In the genomic region with DNA sequence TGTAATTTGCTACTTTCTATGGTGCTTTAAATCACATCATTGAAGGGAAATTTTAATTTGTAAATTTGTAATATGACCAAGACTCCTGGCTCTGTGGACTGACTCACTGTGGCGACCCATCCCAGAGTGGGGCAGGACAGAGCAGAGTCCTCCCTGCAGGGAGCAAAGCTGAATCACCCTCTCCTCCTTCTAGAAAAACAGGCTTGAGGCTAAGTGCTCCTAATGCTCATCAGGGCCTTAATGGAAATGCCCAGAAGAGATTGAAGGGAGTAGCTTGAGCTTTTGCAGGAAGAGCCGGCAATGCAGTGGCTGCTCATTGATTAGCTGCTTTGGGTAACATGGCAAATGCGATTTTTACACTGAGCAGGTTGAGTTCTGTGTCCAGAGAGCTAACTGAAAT, we compare ENCODE assay signal across 17 cellular contexts. TPM values are rescaled to one million over a fixed set of nuclear protein-coding genes. Genes with fewer than 3 reads are reported as not detected.
DNase-seq lines count a peak whose midpoint lies in the region; ATAC-seq, FAIRE-seq and TF ChIP-seq lines count a peak whose summit lies in the region.
"Had no signal": no experiment of that assay in that cellular context is flagged by ENCODE, and none has a peak within 500 bp of the region (broad histone marks: within the 10 kb centered on the region; RNA-seq: fewer than 3 reads in every experiment).

No MANE protein-coding gene starts in this region.

- no peak for TF ChIP-seq EP300 in HepG2 (IDR thresholded peaks at IDR 0.05; ENCODE audit: low read depth in 2 of 2, low read length in 2 of 2)
- TF ChIP-seq EP300 in HepG2 (CRISPR knock-in tag; IDR thresholded peaks at IDR 0.05; ENCODE audit: borderline replicate concordance) = no peak

- H3K9ac ChIP-seq in HepG2 (ENCODE audit: insufficient read depth, low read depth, low read length) = no peak overlapping the region

- DNase-seq in Caco-2 (no peak), MG63 (peak; percentile 82), cardiac fibroblast (ENCODE audit: low read depth in 2 of 2) (peak; percentile 16 to 62), HepG2 (ENCODE audit: low spot score) (no peak), heart left ventricle (no peak), KBM-7 (no peak), cerebellar cortex (ENCODE audit: low spot score) (no peak)
- no peak for DNase-seq in CD4-positive, alpha-beta memory T cell
- DNase-seq: activated CD8-positive, alpha-beta T cell treated with anti-CD3 and anti-CD28 coated beads, Interleukin-2, amount 10 ng/mL, durations not matched to agents 7 days and 5 days; activated gamma-delta T cell treated with Interleukin-2 at 50 U/mL for 16 hours; central memory CD4-positive, alpha-beta T cell; DMS153; midbrain; NCI-H1436; NCI-H526 treated with DMSO at 0.1 percent for 48 hours; SIG-M5; upper lobe of right lung had no signal

- no peaks in the 10 kb centered on the region for H3K79me2 ChIP-seq in HepG2 (ENCODE audit: insufficient read depth, low read length)

- FAIRE-seq in HepG2 (lab: Jason Lieb, UNC) = no peak

- no peak overlapping the region for H2AFZ ChIP-seq in HepG2 (ENCODE audit: low read length)

- no peaks in the 10 kb centered on the region for H3K27me3 Mint-ChIP-seq in Caco-2 (ENCODE audit: insufficient read depth, unreplicated experiment)
- peaks cover 0 to 1% of the 10 kb centered on the region in 2 donors for H3K27me3 Mint-ChIP-seq in CD4-positive, alpha-beta memory T cell

- H3K4me1 ChIP-seq in Caco-2 (peaks cover 94% of the 10 kb centered on the region), HepG2 (ENCODE audit: insufficient read depth, low read length) (peaks cover 60% of the 10 kb centered on the region), heart left ventricle (peaks cover 0 to 37% (median 12%) of the 10 kb centered on the region in 12 donors)
- no peaks in the 10 kb centered on the region for H3K4me1 ChIP-seq in CD4-positive, alpha-beta memory T cell (ENCODE audit: insufficient read depth, low read length)

- H3K27ac ChIP-seq in HepG2 (ENCODE audit: extremely low read length, insufficient read depth, low read length) (peak overlapping the region; percentile 2), heart left ventricle (no peak overlapping the region)
- no peak overlapping the region for H3K27ac ChIP-seq in CD4-positive, alpha-beta memory T cell (ENCODE audit: low read depth, low read length)
- H3K27ac ChIP-seq: upper lobe of right lung had no signal

- TF ChIP-seq CTCF in Caco-2 (IDR thresholded peaks at IDR 0.05; ENCODE audit: insufficient read depth in 1 of 2, low read depth in 1 of 2, low read length in 1 of 2, severe bottlenecking in 1 of 2, unreplicated experiment in 1 of 2) = no peak
- TF ChIP-seq CTCF in cardiac fibroblast (IDR thresholded peaks at IDR 0.05; ENCODE audit: low read depth, low read length) = no peak
- no peak for TF ChIP-seq CTCF in HepG2 (CRISPR knock-in tag; IDR thresholded peaks at IDR 0.05)
- TF ChIP-seq CTCF in heart left ventricle (IDR thresholded peaks at IDR 0.05) = no peak

- H4K20me1 ChIP-seq in HepG2 (ENCODE audit: insufficient read depth, low read length) = no peaks in the 10 kb centered on the region

- ATAC-seq in HepG2 = peak; percentile 51; the same call in 2 of the 3 replicates
- no peak for ATAC-seq in heart left ventricle
- ATAC-seq: activated CD8-positive, alpha-beta T cell treated with anti-CD3 and anti-CD28 coated beads, Interleukin-2, amount 10 ng/mL, durations not matched to agents 7 days and 5 days; upper lobe of right lung had no signal

- no peaks in the 10 kb centered on the region for H3K9me3 Mint-ChIP-seq in Caco-2 (ENCODE audit: unreplicated experiment)
- no peaks in the 10 kb centered on the region for H3K9me3 Mint-ChIP-seq in CD4-positive, alpha-beta memory T cell

- BruUV-seq in Caco-2 (replicated peaks; lab: Mats Ljungman, UMichigan) (no TSS peak), HepG2 (replicated peaks; lab: Mats Ljungman, UMichigan) (no TSS peak)

- H3K36me3 ChIP-seq in Caco-2 (ENCODE audit: control insufficient read depth, insufficient read depth, low read length) (no peaks in the 10 kb centered on the region), MG63 (peaks cover 16% of the 10 kb centered on the region), HepG2 (replicated peaks in 1 of 2; ENCODE audit: control insufficient read depth in 1 of 2, insufficient read depth in 2 of 2, low read length in 2 of 2) (peaks cover 1 to 4% of the 10 kb centered on the region in 2 experiments; a peak in 1 of 5 replicates), heart left ventricle (peaks cover 0 to 15% (median 10%) of the 10 kb centered on the region in 9 donors)
- peaks cover 8% of the 10 kb centered on the region for H3K36me3 ChIP-seq in CD4-positive, alpha-beta memory T cell (ENCODE audit: insufficient read depth, low read length)

- H3K4me3 ChIP-seq in Caco-2 (ENCODE audit: low read depth, low read length) (no peak overlapping the region), MG63 (no peak overlapping the region), cardiac fibroblast (replicated peaks in 1 of 2; ENCODE audit: low read depth in 2 of 2, low read length in 2 of 2) (no peak overlapping the region), HepG2 (replicated peaks in 1 of 3; ENCODE audit: insufficient read depth in 1 of 3, low read depth in 2 of 3, low read length in 3 of 3) (no peak overlapping the region), heart left ventricle (no peak overlapping the region)
- no peak overlapping the region for H3K4me3 ChIP-seq in CD4-positive, alpha-beta memory T cell (ENCODE audit: low read length in 2 of 2)
- H3K4me3 ChIP-seq: upper lobe of right lung had no signal

- WGBS in HepG2 (ENCODE audit: low lambda C conversion rate) = 62% methylated on average over 3 of the region's 3 CpGs
- 90 to 95% (median 92%) methylated on average over 3 of the region's 3 CpGs for WGBS in heart left ventricle, 4 donors

- in situ Hi-C loops in HepG2 (cut with HindIII; ENCODE audit: extremely low pct_ligation_motif_present, low pct_unique_long_range_greater_than_20kb) = no loop called here
- in situ Hi-C loops in KBM-7 (cut with MboI; ENCODE audit: low pct_unique_long_range_greater_than_20kb, low sequenced_read_pairs) = no loop called here

- peak overlapping the region; percentile 56 for H3K4me3 Mint-ChIP-seq in Caco-2 (ENCODE audit: unreplicated experiment)
- H3K4me3 Mint-ChIP-seq in CD4-positive, alpha-beta memory T cell = no peak overlapping the region
- H3K4me3 Mint-ChIP-seq: activated CD8-positive, alpha-beta T cell treated with anti-CD3 and anti-CD28 coated beads, Interleukin-2, amount 10 ng/mL, durations not matched to agents 7 days and 5 days had no signal

- CTCF ChIA-PET in Caco-2 (lab: Charles Lee) = interaction anchor here (1.2 to 2.5 kb wide), 4 partner anchors 9 to 25 kb away, joined by 3 to 19 read pairs (median 8); no protein-coding TSS in a partner anchor
- CTCF ChIA-PET in HepG2 (lab: Yijun Ruan, JAX; ENCODE audit: low intra/inter-chr PET ratio, low total read pairs) = no interaction called here
- CTCF ChIA-PET in CD4-positive, alpha-beta memory T cell (lab: Charles Lee; ENCODE audit: partially characterized antibody) = interaction anchor here (0.9 to 4.0 kb wide), 5 partner anchors 9 to 58 kb away, joined by 3 to 31 read pairs (median 4); no protein-coding TSS in a partner anchor

- H3K27ac Mint-ChIP-seq in Caco-2 (ENCODE audit: unreplicated experiment) = peak overlapping the region; percentile 85
- no peak overlapping the region for H3K27ac Mint-ChIP-seq in CD4-positive, alpha-beta memory T cell
- H3K27ac Mint-ChIP-seq: activated CD8-positive, alpha-beta T cell treated with anti-CD3 and anti-CD28 coated beads, Interleukin-2, amount 10 ng/mL, durations not matched to agents 7 days and 5 days had no signal

- H3K4me2 ChIP-seq in HepG2 (ENCODE audit: low read depth, low read length) = no peak overlapping the region

- peaks cover 71% of the 10 kb centered on the region for H3K4me1 Mint-ChIP-seq in Caco-2 (ENCODE audit: low read depth, unreplicated experiment)
- H3K4me1 Mint-ChIP-seq in CD4-positive, alpha-beta memory T cell = peaks cover 10 to 16% (median 13%) of the 10 kb centered on the region in 4 donors

- intact Hi-C loops in Caco-2 (cut with micrococcal nuclease; ENCODE audit: unreplicated experiment) = loop anchor here (1.0 kb wide), 1 partner anchor 11 kb away; no protein-coding TSS in a partner anchor
- intact Hi-C loops in HepG2 (cut with micrococcal nuclease; ENCODE audit: unreplicated experiment) = loop anchor here (2.0 kb wide), 1 partner anchor 14 kb away; no protein-coding TSS in a partner anchor
- intact Hi-C loops in CD4-positive, alpha-beta memory T cell (cut with micrococcal nuclease) = no loop called here
- intact Hi-C loops in heart left ventricle (cut with DNase I) = no loop called here

- no peak for TF ChIP-seq RAD21 in HepG2 (CRISPR knock-in tag; IDR thresholded peaks at IDR 0.05)

- H3K27me3 ChIP-seq in Caco-2 (replicated peaks; ENCODE audit: control insufficient read depth, insufficient read depth, low read length) (no peaks in the 10 kb centered on the region), MG63 (no peaks in the 10 kb centered on the region), HepG2 (ENCODE audit: control insufficient read depth in 1 of 2, insufficient read depth in 2 of 2, low read length in 2 of 2) (no peaks in the 10 kb centered on the region), heart left ventricle (no peaks in the 10 kb centered on the region)
- no peaks in the 10 kb centered on the region for H3K27me3 ChIP-seq in CD4-positive, alpha-beta memory T cell (ENCODE audit: insufficient read depth, low read length)
- H3K27me3 ChIP-seq: upper lobe of right lung had no signal

- peaks cover 68% of the 10 kb centered on the region for H3K36me3 Mint-ChIP-seq in Caco-2 (ENCODE audit: insufficient read depth, unreplicated experiment)
- peaks cover 16 to 20% of the 10 kb centered on the region in 2 donors for H3K36me3 Mint-ChIP-seq in CD4-positive, alpha-beta memory T cell

- POLR2A ChIA-PET in Caco-2 (lab: Charles Lee) (interaction anchor here (0.7 to 5.2 kb wide), 5 partner anchors 9 to 40 kb away, joined by 3 to 80 read pairs (median 5); a partner anchor contains a TSS), HepG2 (lab: Yijun Ruan, JAX) (interaction anchor here (2.1 to 3.8 kb wide), 2 partner anchors 16 to 68 kb away, joined by 7 to 19 read pairs; a partner anchor contains a TSS)
- POLR2A ChIA-PET in CD4-positive, alpha-beta memory T cell (lab: Charles Lee; ENCODE audit: partially characterized antibody) = interaction anchor here (1.0 to 3.4 kb wide), 2 partner anchors 16 to 60 kb away, joined by 3 to 12 read pairs; a partner anchor contains a TSS

- TF ChIP-seq POLR2A in HepG2 (IDR thresholded peaks at IDR 0.05; ENCODE audit: insufficient read depth in 1 of 2, low read depth in 2 of 2, low read length in 2 of 2) = no peak
- no peak for TF ChIP-seq POLR2A in heart left ventricle (IDR thresholded peaks at IDR 0.05)

- H3K9me3 ChIP-seq in Caco-2 (no peaks in the 10 kb centered on the region), MG63 (no peaks in the 10 kb centered on the region), HepG2 (ENCODE audit: low read length) (no peaks in the 10 kb centered on the region), heart left ventricle (no peaks in the 10 kb centered on the region)
- no peaks in the 10 kb centered on the region for H3K9me3 ChIP-seq in CD4-positive, alpha-beta memory T cell (ENCODE audit: control insufficient read depth in 1 of 2, low read length in 2 of 2)
- H3K9me3 ChIP-seq: upper lobe of right lung had no signal

RNA-seq across cellular contexts. Expression of a gene that starts 16.8 kb away (rescaled TPM):
- total RNA-seq in Caco-2 (2022) = 2,143 and 2,154 TPM in 2 replicates
- total RNA-seq in MG63 (2014; rRNA removed; shearing (Covaris generic); ENCODE audit: low replicate concordance) = 213 and 271 TPM in 2 replicates
- total RNA-seq in HepG2 (2016; rRNA removed; fragmentation: Illumina TruSeq; extraction: Trizol) = 16.8 and 25.6 TPM in 2 replicates
- total RNA-seq in HepG2 (2016; cell fraction: cytosol; rRNA removed; fragmentation: Illumina TruSeq; extraction: Trizol; ENCODE audit: low read depth) = 11.2 and 14.8 TPM in 2 replicates
- total RNA-seq in HepG2 (2016; cell fraction: insoluble cytoplasmic fraction; rRNA removed; fragmentation: Illumina TruSeq; extraction: Trizol) = 16.6 and 20.0 TPM in 2 replicates
- 11.0 and 15.4 TPM in 2 replicates for total RNA-seq in HepG2 (2016; cell fraction: membrane; rRNA removed; fragmentation: Illumina TruSeq; extraction: Trizol)
- total RNA-seq in HepG2 (2016; cell fraction: nucleus; rRNA removed; fragmentation: Illumina TruSeq; extraction: Trizol) = 9.2 and 9.3 TPM in 2 replicates
- 21.2 and 28.7 TPM in 2 replicates for polyA plus RNA-seq in HepG2 (2011; rRNA removed)
- polyA plus RNA-seq in HepG2 (2011; cell fraction: cytosol; rRNA removed) = 20.0 and 23.9 TPM in 2 replicates
- 4.5 and 6.8 TPM in 2 replicates for polyA plus RNA-seq in HepG2 (2011; cell fraction: nucleus; rRNA removed)
- polyA plus RNA-seq in HepG2 (2012) = 83.4 and 162 TPM in 2 replicates
- 40.3 and 56.7 TPM in 2 replicates for polyA plus RNA-seq in HepG2 (2016; cell fraction: cytosol; fragmentation: Illumina TruSeq; extraction: Trizol; ENCODE audit: low read depth)
- polyA plus RNA-seq in HepG2 (2016; cell fraction: insoluble cytoplasmic fraction; fragmentation: Illumina TruSeq; extraction: Trizol; ENCODE audit: low read depth) = 59.5 and 63.7 TPM in 2 replicates
- polyA plus RNA-seq in HepG2 (2016; cell fraction: membrane; fragmentation: Illumina TruSeq; extraction: Trizol; ENCODE audit: low read depth) = 33.3 and 43.6 TPM in 2 replicates
- 26.6 and 31.6 TPM in 2 replicates for polyA plus RNA-seq in HepG2 (2016; cell fraction: nucleus; fragmentation: Illumina TruSeq; extraction: Trizol; ENCODE audit: insufficient read depth, low read depth)
- 10.2 and 42.1 TPM in 2 replicates for polyA minus RNA-seq in HepG2 (2011; rRNA and poly(A)+ RNA removed; ENCODE audit: low replicate concordance)
- 51.8 and 64.0 TPM in 2 replicates for polyA minus RNA-seq in HepG2 (2011; cell fraction: cytosol; rRNA and poly(A)+ RNA removed)
- 12.5 and 18.9 TPM in 2 replicates for polyA minus RNA-seq in HepG2 (2011; cell fraction: nucleus; rRNA and poly(A)+ RNA removed)
- total RNA-seq in CD4-positive, alpha-beta memory T cell = 100 to 1,000 TPM; 218 to 231 TPM
- polyA plus RNA-seq in CD4-positive, alpha-beta memory T cell = 1,000 to 10,000 TPM in 1 of 2 donors, 100 to 1,000 TPM in 1; 855 to 1,427 TPM
- 100 to 1,000 TPM in 7 of 9 donors, 10 to 100 TPM in 2; 55.5 to 403 (median 156) TPM for total RNA-seq in heart left ventricle
- polyA plus RNA-seq in heart left ventricle = 100 to 1,000 TPM; 258 to 387 TPM

RNA-seq across cellular contexts. Expression of a gene that starts 59.9 kb away (rescaled TPM):
- total RNA-seq in Caco-2 (2022) (364 and 408 TPM in 2 replicates), HepG2 (2016; rRNA removed; fragmentation: Illumina TruSeq; extraction: Trizol) (5.9 and 6.6 TPM in 2 replicates), heart left ventricle (100 to 1,000 TPM in 4 of 9 donors, 10 to 100 TPM in 5; 44.9 to 368 (median 80.7) TPM)
- total RNA-seq in MG63 (2014; rRNA removed; shearing (Covaris generic); ENCODE audit: low replicate concordance) = 347 and 507 TPM in 2 replicates
- 1.3 and 3.2 TPM in 2 replicates for total RNA-seq in HepG2 (2016; cell fraction: cytosol; rRNA removed; fragmentation: Illumina TruSeq; extraction: Trizol; ENCODE audit: low read depth)
- total RNA-seq in HepG2 (2016; cell fraction: insoluble cytoplasmic fraction; rRNA removed; fragmentation: Illumina TruSeq; extraction: Trizol) = 4.3 and 7.0 TPM in 2 replicates
- total RNA-seq in HepG2 (2016; cell fraction: membrane; rRNA removed; fragmentation: Illumina TruSeq; extraction: Trizol) = 3.4 and 3.6 TPM in 2 replicates
- total RNA-seq in HepG2 (2016; cell fraction: nucleus; rRNA removed; fragmentation: Illumina TruSeq; extraction: Trizol) = 1.3 and 2.0 TPM in 2 replicates
- polyA plus RNA-seq in HepG2 (2011; rRNA removed) (32.5 and 34.4 TPM in 2 replicates), heart left ventricle (100 to 1,000 TPM; 179 to 571 TPM)
- polyA plus RNA-seq in HepG2 (2011; cell fraction: cytosol; rRNA removed) = 34.2 and 35.0 TPM in 2 replicates
- 3.5 and 6.0 TPM in 2 replicates for polyA plus RNA-seq in HepG2 (2011; cell fraction: nucleus; rRNA removed)
- polyA plus RNA-seq in HepG2 (2012) = 12.4 and 19.5 TPM in 2 replicates
- polyA plus RNA-seq in HepG2 (2016; cell fraction: cytosol; fragmentation: Illumina TruSeq; extraction: Trizol; ENCODE audit: low read depth) = 10.8 and 13.7 TPM in 2 replicates
- 24.8 and 27.8 TPM in 2 replicates for polyA plus RNA-seq in HepG2 (2016; cell fraction: insoluble cytoplasmic fraction; fragmentation: Illumina TruSeq; extraction: Trizol; ENCODE audit: low read depth)
- 11.2 and 13.6 TPM in 2 replicates for polyA plus RNA-seq in HepG2 (2016; cell fraction: membrane; fragmentation: Illumina TruSeq; extraction: Trizol; ENCODE audit: low read depth)
- 8.1 and 10.6 TPM in 2 replicates for polyA plus RNA-seq in HepG2 (2016; cell fraction: nucleus; fragmentation: Illumina TruSeq; extraction: Trizol; ENCODE audit: insufficient read depth, low read depth)
- 24.1 and 1,581 TPM in 2 replicates for polyA minus RNA-seq in HepG2 (2011; rRNA and poly(A)+ RNA removed; ENCODE audit: low replicate concordance)
- polyA minus RNA-seq in HepG2 (2011; cell fraction: cytosol; rRNA and poly(A)+ RNA removed) = 14.6 and 16.4 TPM in 2 replicates
- polyA minus RNA-seq in HepG2 (2011; cell fraction: nucleus; rRNA and poly(A)+ RNA removed) = 5.2 and 6.7 TPM in 2 replicates
- total RNA-seq in CD4-positive, alpha-beta memory T cell = 100 to 1,000 TPM; 239 to 247 TPM
- polyA plus RNA-seq in CD4-positive, alpha-beta memory T cell = 1,000 to 10,000 TPM in 1 of 2 donors, 100 to 1,000 TPM in 1; 610 to 1,204 TPM

Comparison
In these comparisons a context has a peak if more than half of its experiments do, and no peak if none do; other contexts are left out.
1. DNase-seq: peak in MG63 (single experiment) and cardiac fibroblast (2 of 2); none in Caco-2 (0 of 2), HepG2 (single experiment), CD4-positive, alpha-beta memory T cell (0 of 5), heart left ventricle (0 of 5), KBM-7 (single experiment) and cerebellar cortex (single experiment).
2. RNA of a gene that starts 59.9 kb away (total RNA-seq): 364 to 408 TPM in Caco-2, 347 to 507 TPM in MG63, 239 to 247 TPM in CD4-positive, alpha-beta memory T cell and 44.9 to 368 TPM in heart left ventricle; 1.3 to 7.0 TPM in HepG2; every median in the first group is over 4 times any median in the second.
3. intact Hi-C loops: an anchor here in Caco-2 (1.0 kb wide) and HepG2 (2.0 kb wide); none called in CD4-positive, alpha-beta memory T cell and heart left ventricle.